Comparison of ENCODE assay signal across 8 cellular contexts in genomic region chr7:151058766-151059361, GRCh38. TPM values are rescaled to one million over a fixed set of nuclear protein-coding genes. Genes with fewer than 3 reads are reported as not detected.
DNase-seq lines count a peak whose midpoint lies in the region; ATAC-seq, FAIRE-seq and TF ChIP-seq lines count a peak whose summit lies in the region.

No MANE protein-coding gene starts in this region.

- in situ Hi-C loops in ACHN (cut with HindIII; ENCODE audit: low pct_ligation_motif_present, low pct_unique_long_range_greater_than_20kb, low sequenced_read_pairs), result no loop called here

- ATAC-seq in HG03460 (IDR thresholded peaks at IDR 0.05; ENCODE audit: unreplicated experiment), result no peak

- peaks cover 2% of the 10 kb centered on the region for H3K79me2 ChIP-seq in parathyroid adenoma

- FAIRE-seq in GM12892 (lab: Jason Lieb, UNC), result peak; percentile 27

- H3K4me2 ChIP-seq in parathyroid adenoma (ENCODE audit: low read length), result peak overlapping the region; percentile 91

- TF ChIP-seq POLR2A in GM12892 (IDR thresholded peaks at IDR 0.05; ENCODE audit: low read depth, low read length), result no peak

- H3K27ac ChIP-seq in VCaP (peak overlapping the region; percentile 92), parathyroid adenoma (peak overlapping the region; percentile 100)

- no peak for TF ChIP-seq CTCF in VCaP (conservative IDR thresholded peaks at IDR 0.05)
- TF ChIP-seq CTCF in parathyroid adenoma (IDR thresholded peaks at IDR 0.05), result no peak

- DNase-seq in ACHN (peak; percentile 50), GM12892 (ENCODE audit: insufficient read length) (no peak), fibroblast of gingiva (ENCODE audit: low read depth) (peak; percentile 21), NCI-H1436 (lab: John Stamatoyannopoulos, UW) (no peak), GF-D8 (lab: John Stamatoyannopoulos, UW) (no peak)

- no peaks in the 10 kb centered on the region for H3K9me3 ChIP-seq in parathyroid adenoma (ENCODE audit: control insufficient read depth, low read length)

- peaks cover 40% of the 10 kb centered on the region for H3K4me1 ChIP-seq in parathyroid adenoma

- peak overlapping the region; percentile 37 for H3K9ac ChIP-seq in parathyroid adenoma

- peak overlapping the region; percentile 87 for H2AFZ ChIP-seq in parathyroid adenoma

- H3K27me3 ChIP-seq in parathyroid adenoma (ENCODE audit: control insufficient read depth, insufficient read depth, low read length), result no peaks in the 10 kb centered on the region

- H3K36me3 ChIP-seq in parathyroid adenoma (ENCODE audit: control insufficient read depth, insufficient read depth, low read length), result no peaks in the 10 kb centered on the region

- peak overlapping the region; percentile 87 for H3K4me3 ChIP-seq in parathyroid adenoma (ENCODE audit: low read depth, low read length)

RNA-seq across cellular contexts. Expression of gene SLC4A2, which starts 0.5 kb away (rescaled TPM):
- 38.7 TPM for polyA plus RNA-seq in GM12892 (2012; ENCODE audit: missing spikeins)

RNA-seq across cellular contexts. Expression of gene CDK5, which starts 1.2 kb away (rescaled TPM):
- polyA plus RNA-seq in GM12892 (2012; ENCODE audit: missing spikeins), result 15.7 TPM

RNA-seq across cellular contexts. Expression of gene ASIC3, which starts 10.5 kb away (rescaled TPM):
- 1.4 TPM for polyA plus RNA-seq in GM12892 (2012; ENCODE audit: missing spikeins)

RNA-seq across cellular contexts. Expression of gene FASTK, which starts 21.7 kb away (rescaled TPM):
- polyA plus RNA-seq in GM12892 (2012; ENCODE audit: missing spikeins), result 23.6 TPM

RNA-seq across cellular contexts. Expression of gene TMUB1, which starts 24.4 kb away (rescaled TPM):
- 12.0 TPM for polyA plus RNA-seq in GM12892 (2012; ENCODE audit: missing spikeins)

Comparison
In these comparisons a context has a peak if more than half of its experiments do, and no peak if none do; other contexts are left out.
1. DNase-seq: peak in ACHN (single experiment) and fibroblast of gingiva (single experiment); none in GM12892 (single experiment), NCI-H1436 (single experiment) and GF-D8 (single experiment).